ENCODE assay signal across 14 cellular contexts in the genomic region with DNA sequence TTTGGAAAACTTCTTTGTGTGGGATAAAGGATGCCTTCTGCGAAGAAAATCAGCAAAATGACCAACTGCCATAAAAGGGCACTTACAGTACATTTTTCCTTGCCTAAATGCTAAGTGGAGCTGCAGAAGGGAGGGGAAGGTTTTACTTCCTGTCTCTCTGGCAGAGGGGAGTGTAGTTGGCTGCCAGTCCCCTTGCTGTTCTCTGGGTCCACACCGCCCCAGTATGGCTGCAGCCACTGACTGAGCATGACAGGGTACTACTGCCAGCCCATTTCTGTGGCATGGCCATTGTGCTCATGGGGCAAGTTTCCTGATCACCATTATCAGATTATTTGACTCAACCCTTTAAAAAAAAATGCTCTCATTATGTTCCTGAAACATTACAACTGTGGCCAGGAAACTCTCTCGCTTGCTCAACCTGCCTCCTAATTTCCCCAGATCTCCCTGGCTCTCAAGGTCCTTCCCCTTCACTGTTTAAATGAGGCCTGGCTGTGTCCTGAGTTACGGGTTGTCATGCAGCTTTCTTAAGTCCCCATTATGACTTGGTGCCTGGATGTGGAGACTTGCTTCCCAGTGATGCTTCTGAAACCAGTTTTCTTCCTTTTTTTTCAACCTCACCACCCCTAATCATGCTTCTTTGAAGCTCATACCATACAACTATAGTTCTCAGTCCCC. TPM values are rescaled to one million over a fixed set of nuclear protein-coding genes. Genes with fewer than 3 reads are reported as not detected.
DNase-seq lines count a peak whose midpoint lies in the region; ATAC-seq, FAIRE-seq and TF ChIP-seq lines count a peak whose summit lies in the region.
"Had no signal": no experiment of that assay in that cellular context is flagged by ENCODE, and none has a peak within 500 bp of the region (broad histone marks: within the 10 kb centered on the region; RNA-seq: fewer than 3 reads in every experiment).

No MANE protein-coding gene starts in this region.

- intact Hi-C loops in Right ventricle myocardium inferior (cut with DNase I) (no loop called here), endothelial cell of umbilical vein (cut with micrococcal nuclease) (loop anchor here (10.0 kb wide), 1 partner anchor 828 kb away; no protein-coding TSS in a partner anchor), upper lobe of right lung (cut with DNase I) (no loop called here)

- POLR2A ChIA-PET in endothelial cell of umbilical vein (lab: Charles Lee), result no interaction called here

- no peak for TF ChIP-seq POLR2A in endothelial cell of umbilical vein (IDR thresholded peaks at IDR 0.05; ENCODE audit: low read depth, low read length)

- no TSS peak for BruUV-seq in endothelial cell of umbilical vein (replicated peaks; lab: Mats Ljungman, UMichigan)

- H3K4me3 ChIP-seq in right atrium auricular region, result no peak overlapping the region
- H3K4me3 ChIP-seq in OCI-LY3 (ENCODE audit: low read length), result no peak overlapping the region
- no peak overlapping the region for H3K4me3 ChIP-seq in endothelial cell of umbilical vein (replicated peaks in 1 of 3; ENCODE audit: insufficient read depth in 1 of 3, low read depth in 1 of 3, low read length in 3 of 3)
- H3K4me3 ChIP-seq in upper lobe of right lung, result no peak overlapping the region
- H3K4me3 ChIP-seq: spleen had no signal

- H3K36me3 ChIP-seq in right atrium auricular region (no peaks in the 10 kb centered on the region), OCI-LY3 (replicated peaks; ENCODE audit: low read depth, low read length) (no peaks in the 10 kb centered on the region), endothelial cell of umbilical vein (ENCODE audit: control insufficient read depth in 2 of 2, extremely low read depth in 1 of 2, insufficient read depth in 2 of 2, low read length in 2 of 2) (no peaks in the 10 kb centered on the region), upper lobe of right lung (no peaks in the 10 kb centered on the region)
- H3K36me3 ChIP-seq: spleen had no signal

- no peaks in the 10 kb centered on the region for H3K27me3 ChIP-seq in right atrium auricular region
- no peaks in the 10 kb centered on the region for H3K27me3 ChIP-seq in OCI-LY3 (ENCODE audit: low read depth, low read length)
- H3K27me3 ChIP-seq in endothelial cell of umbilical vein (ENCODE audit: control insufficient read depth in 2 of 2, insufficient read depth in 2 of 2, low read length in 2 of 2), result no peaks in the 10 kb centered on the region
- H3K27me3 ChIP-seq in upper lobe of right lung, result no peaks in the 10 kb centered on the region
- H3K27me3 ChIP-seq: spleen had no signal

- CTCF ChIA-PET in endothelial cell of umbilical vein (lab: Charles Lee), result interaction anchor here (0.7 to 7.8 kb wide), 2 partner anchors 14 to 145 kb away, joined by 3 to 410 read pairs; no protein-coding TSS in a partner anchor

- H3K4me2 ChIP-seq in OCI-LY3 (ENCODE audit: low read length), result no peak overlapping the region; the same call in 1 of the 2 replicates
- H3K4me2 ChIP-seq in endothelial cell of umbilical vein (ENCODE audit: insufficient read depth, low read length), result no peak overlapping the region

- H3K27ac ChIP-seq in right atrium auricular region (no peak overlapping the region), OCI-LY3 (ENCODE audit: low read length) (no peak overlapping the region), endothelial cell of umbilical vein (ENCODE audit: insufficient read depth, low read depth, low read length) (no peak overlapping the region), upper lobe of right lung (no peak overlapping the region)
- H3K27ac ChIP-seq: parathyroid adenoma, spleen had no signal

- no peak for DNase-seq in Right ventricle myocardium inferior (ENCODE audit: missing footprints)
- no peak for DNase-seq in right atrium auricular region (ENCODE audit: low spot score)
- DNase-seq in endothelial cell of umbilical vein (ENCODE audit: low read depth, low spot score), result no peak
- no peak for DNase-seq in upper lobe of right lung
- DNase-seq in NCI-H2107 treated with DMSO at 0.1 percent for 48 hours (lab: John Stamatoyannopoulos, UW; ENCODE audit: unreplicated experiment), result no peak
- DNase-seq in germinal center (ENCODE audit: low spot score), result no peak
- no peak for DNase-seq in HPDE6-E6E7 (ENCODE audit: extremely low spot score)
- DNase-seq: activated naive CD4-positive, alpha-beta T cell treated with anti-CD3 and anti-CD28 coated beads, Interleukin-2, amount 10 ng/mL, durations not matched to agents 7 days and 5 days; spleen; stimulated activated naive CD4-positive, alpha-beta T cell treated with Interleukin-2 at 50 U/mL for 16 hours had no signal

- ATAC-seq in Right ventricle myocardium inferior (peak; percentile 62), upper lobe of right lung (peak; percentile 56)
- ATAC-seq: left lobe of liver had no signal

- dilution Hi-C loops in endothelial cell of umbilical vein (cut with MboI; ENCODE audit: extremely low pct_ligation_motif_present, low sequenced_read_pairs), result no loop called here

- no peaks in the 10 kb centered on the region for H3K9me3 ChIP-seq in right atrium auricular region
- no peaks in the 10 kb centered on the region for H3K9me3 ChIP-seq in OCI-LY3 (ENCODE audit: insufficient read depth, low read length)
- no peaks in the 10 kb centered on the region for H3K9me3 ChIP-seq in endothelial cell of umbilical vein (replicated peaks; ENCODE audit: control insufficient read depth, insufficient read depth, low read length)
- no peaks in the 10 kb centered on the region for H3K9me3 ChIP-seq in upper lobe of right lung
- H3K9me3 ChIP-seq: spleen had no signal

- 0 out of 2 replicates have a peak overlapping the region, but pooled peaks have one; percentile 3 for H2AFZ ChIP-seq in OCI-LY3 (ENCODE audit: low read depth, low read length)
- peak overlapping the region; percentile 31 for H2AFZ ChIP-seq in endothelial cell of umbilical vein (ENCODE audit: low read depth, low read length)
- H2AFZ ChIP-seq: parathyroid adenoma had no signal

- no peaks in the 10 kb centered on the region for H3K9me1 ChIP-seq in endothelial cell of umbilical vein (replicated peaks; ENCODE audit: control insufficient read depth, extremely low read depth, insufficient read depth, low read length)

- H4K20me1 ChIP-seq in OCI-LY3 (ENCODE audit: insufficient read depth, low read length), result no peaks in the 10 kb centered on the region
- no peaks in the 10 kb centered on the region for H4K20me1 ChIP-seq in endothelial cell of umbilical vein (replicated peaks; ENCODE audit: control insufficient read depth, extremely low read depth, insufficient read depth, low read length)

- no peak for FAIRE-seq in endothelial cell of umbilical vein (lab: Jason Lieb, UNC)
- FAIRE-seq: urothelium cell line had no signal

- TF ChIP-seq CTCF in right atrium auricular region (IDR thresholded peaks at IDR 0.05) (no peak), OCI-LY3 (IDR thresholded peaks at IDR 0.05; ENCODE audit: low read depth, low read length) (no peak), endothelial cell of umbilical vein (IDR thresholded peaks at IDR 0.05; ENCODE audit: extremely low read depth in 1 of 2, insufficient read depth in 1 of 2, low read depth in 1 of 2, low read length in 2 of 2) (no peak), upper lobe of right lung (IDR thresholded peaks at IDR 0.05) (no peak)

- H3K79me2 ChIP-seq in OCI-LY3 (ENCODE audit: low read length), result no peaks in the 10 kb centered on the region
- H3K79me2 ChIP-seq in endothelial cell of umbilical vein (ENCODE audit: control insufficient read depth, insufficient read depth, low read length), result no peaks in the 10 kb centered on the region
- H3K79me2 ChIP-seq: parathyroid adenoma had no signal

- H3K4me1 ChIP-seq in right atrium auricular region (no peaks in the 10 kb centered on the region), OCI-LY3 (ENCODE audit: low read length) (peaks cover 18% of the 10 kb centered on the region), endothelial cell of umbilical vein (ENCODE audit: control insufficient read depth, extremely low read depth, insufficient read depth, low read length) (no peaks in the 10 kb centered on the region), upper lobe of right lung (peaks cover 4% of the 10 kb centered on the region)

- H3K9ac ChIP-seq in OCI-LY3 (ENCODE audit: low read length), result no peak overlapping the region
- no peak overlapping the region for H3K9ac ChIP-seq in endothelial cell of umbilical vein (replicated peaks; ENCODE audit: extremely low read depth, insufficient read depth, low read length)
- H3K9ac ChIP-seq: parathyroid adenoma had no signal

TF ChIP-seq in endothelial cell of umbilical vein, 7 proteins besides CTCF, POLR2A, EP300 and RAD21:
- TF ChIP-seq GATA2 (IDR thresholded peaks at IDR 0.05; ENCODE audit: insufficient read depth, insufficient read length, low read depth, low read length) (no peak), JUN (IDR thresholded peaks at IDR 0.05; ENCODE audit: borderline replicate concordance, insufficient read depth, insufficient read length, low read depth) (no peak), EZH2 (IDR thresholded peaks at IDR 0.05; ENCODE audit: borderline replicate concordance, low read depth, low read length, severe bottlenecking) (no peak), MYC (IDR thresholded peaks at IDR 0.05; ENCODE audit: low read depth, low read length) (no peak), FOS (IDR thresholded peaks at IDR 0.05; ENCODE audit: borderline replicate concordance, insufficient read depth, low read length) (no peak), POLR2AphosphoS5 (IDR thresholded peaks at IDR 0.05; ENCODE audit: insufficient read depth, low read depth, low read length) (no peak)
- TF ChIP-seq, protein P1, sequence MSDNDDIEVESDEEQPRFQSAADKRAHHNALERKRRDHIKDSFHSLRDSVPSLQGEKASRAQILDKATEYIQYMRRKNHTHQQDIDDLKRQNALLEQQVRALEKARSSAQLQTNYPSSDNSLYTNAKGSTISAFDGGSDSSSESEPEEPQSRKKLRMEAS (IDR thresholded peaks at IDR 0.05; ENCODE audit: insufficient read depth, insufficient read length), result no peak

RNA-seq across cellular contexts. Expression of gene FAM184A, which starts 34.5 kb away (rescaled TPM):
- total RNA-seq in Right ventricle myocardium inferior, result 2.4 TPM
- total RNA-seq in right atrium auricular region, result 1 to 10 TPM; 1.3 to 2.2 TPM
- 0.84 and 0.95 TPM in 2 replicates for total RNA-seq in endothelial cell of umbilical vein
- polyA plus RNA-seq in endothelial cell of umbilical vein, result 0.04 and 0.16 TPM in 2 replicates
- polyA plus RNA-seq in endothelial cell of umbilical vein (2011; cell fraction: cytosol; rRNA removed), result 0.10 and 0.19 TPM in 2 replicates
- 0.48 and 0.51 TPM in 2 replicates for polyA plus RNA-seq in endothelial cell of umbilical vein (2011; cell fraction: nucleus; rRNA removed)
- polyA plus RNA-seq in endothelial cell of umbilical vein (2012), result not detected in 2 replicates
- polyA minus RNA-seq in endothelial cell of umbilical vein, result 0.96 TPM in 1 of 2 replicates, not detected in the other
- polyA minus RNA-seq in endothelial cell of umbilical vein (2011; cell fraction: cytosol; rRNA and poly(A)+ RNA removed), result not detected
- 1.1 and 1.3 TPM in 2 replicates for polyA minus RNA-seq in endothelial cell of umbilical vein (2011; cell fraction: nucleus; rRNA and poly(A)+ RNA removed)
- 15.4 TPM for total RNA-seq in upper lobe of right lung
